In genomic region chr13:107275945-107276614, GRCh38 we compare ENCODE assay signal across 21 cellular contexts.
DNase-seq lines count a peak whose midpoint lies in the region; ATAC-seq and TF ChIP-seq lines count a peak whose summit lies in the region.
"Had no signal": no experiment of that assay in that cellular context is flagged by ENCODE, and none has a peak within 500 bp of the region (broad histone marks: within the 10 kb centered on the region; RNA-seq: fewer than 3 reads in every experiment).

No MANE protein-coding gene starts in this region.

- no peak for ATAC-seq in IMR-90 (ENCODE audit: low read depth)
- peak; percentile 71 for ATAC-seq in foreskin keratinocyte
- no peak for ATAC-seq in GM19023 (IDR thresholded peaks at IDR 0.05; ENCODE audit: unreplicated experiment)
- no peak for ATAC-seq in HG03565 (IDR thresholded peaks at IDR 0.05; ENCODE audit: unreplicated experiment)
- ATAC-seq: A549, HCT116 had no signal

- no peak for TF ChIP-seq RAD21 in IMR-90 (IDR thresholded peaks at IDR 0.05; ENCODE audit: low read length)

- no peak overlapping the region for H3K56ac ChIP-seq in IMR-90 (ENCODE audit: extremely low read depth, insufficient read depth, low read length)

- peak overlapping the region; percentile 42 for H2AK5ac ChIP-seq in IMR-90 (ENCODE audit: low read depth, low read length)
- H2AK5ac ChIP-seq in neuronal stem cell (ENCODE audit: low read depth, low read length): no peak overlapping the region

- H3K4me3 ChIP-seq in AG10803 (ENCODE audit: low read length) (no peak overlapping the region), IMR-90 (ENCODE audit: insufficient read depth, low read depth, low read length) (no peak overlapping the region), neuronal stem cell (ENCODE audit: low read length in 2 of 2) (no peak overlapping the region)
- H3K4me3 ChIP-seq: A549 had no signal

- peak overlapping the region; percentile 97 for H2BK20ac ChIP-seq in IMR-90 (ENCODE audit: low read depth, low read length)

- H3K27me3 ChIP-seq in IMR-90 (ENCODE audit: control insufficient read depth, insufficient read depth, low read length) (no peaks in the 10 kb centered on the region), foreskin keratinocyte (no peaks in the 10 kb centered on the region), neuronal stem cell (ENCODE audit: control insufficient read depth in 3 of 3, insufficient read depth in 3 of 3, low read depth in 1 of 3, low read length in 3 of 3) (no peaks in the 10 kb centered on the region)

- H3K36me3 ChIP-seq in IMR-90 (ENCODE audit: control insufficient read depth, insufficient read depth, low read length) (no peaks in the 10 kb centered on the region), neuronal stem cell (replicated peaks in 1 of 2; ENCODE audit: control insufficient read depth in 2 of 2, insufficient read depth in 2 of 2, low read length in 2 of 2) (no peaks in the 10 kb centered on the region)

- no TSS peak for BruUV-seq in IMR-90 (replicated peaks; lab: Mats Ljungman, UMichigan)

- H3K9ac ChIP-seq in IMR-90 (ENCODE audit: low read depth, low read length) (no peak overlapping the region), neuronal stem cell (ENCODE audit: low read depth, low read length, poor library complexity) (no peak overlapping the region)

- H3K4ac ChIP-seq in IMR-90 (ENCODE audit: low read depth, low read length) (peak overlapping the region; percentile 81), neuronal stem cell (ENCODE audit: low read length) (no peak overlapping the region)

- H4K20me1 ChIP-seq in IMR-90 (ENCODE audit: insufficient read depth, low read length): no peaks in the 10 kb centered on the region

- H4K5ac ChIP-seq in IMR-90 (ENCODE audit: low read depth, low read length): peak overlapping the region; percentile 78

- dilution Hi-C loops in IMR-90 (cut with HindIII; ENCODE audit: low sequenced_read_pairs, unreplicated experiment): no loop called here

- no peaks in the 10 kb centered on the region for H3K9me3 ChIP-seq in IMR-90 (ENCODE audit: control insufficient read depth, insufficient read depth, low read length)
- no peaks in the 10 kb centered on the region for H3K9me3 ChIP-seq in neuronal stem cell (replicated peaks in 1 of 2; ENCODE audit: control insufficient read depth in 2 of 2, insufficient read depth in 1 of 2, low read depth in 1 of 2, low read length in 2 of 2)
- H3K9me3 ChIP-seq: A549 had no signal

- peaks cover 9% of the 10 kb centered on the region for H3K4me1 ChIP-seq in IMR-90 (ENCODE audit: control insufficient read depth, insufficient read depth, low read length)
- no peaks in the 10 kb centered on the region for H3K4me1 ChIP-seq in foreskin keratinocyte
- H3K4me1 ChIP-seq in neuronal stem cell (ENCODE audit: control insufficient read depth in 2 of 2, insufficient read depth in 1 of 2, low read depth in 1 of 2, low read length in 2 of 2): peaks cover 0 to 2% of the 10 kb centered on the region in 2 donors
- H3K4me1 ChIP-seq: A549 had no signal

- H3K4me2 ChIP-seq in IMR-90 (ENCODE audit: low read depth, low read length) (no peak overlapping the region), neuronal stem cell (ENCODE audit: insufficient read depth, low read length, poor library complexity, severe bottlenecking) (no peak overlapping the region)
- H3K4me2 ChIP-seq: A549 had no signal

- in situ Hi-C loops in IMR-90 (cut with MboI; ENCODE audit: low sequenced_read_pairs): no loop called here

- H2AK9ac ChIP-seq in IMR-90 (replicated peaks; ENCODE audit: low read depth, low read length, poor library complexity): no peak overlapping the region

- H2BK5ac ChIP-seq in IMR-90 (ENCODE audit: low read depth, low read length, poor library complexity, severe bottlenecking) (peak overlapping the region; percentile 62), neuronal stem cell (ENCODE audit: low read length) (no peak overlapping the region)

- H4K8ac ChIP-seq in IMR-90 (ENCODE audit: low read depth in 2 of 2, low read length in 2 of 2) (peak overlapping the region in 1 of 2 experiments; percentile 79; a peak in 2 of 4 replicates), neuronal stem cell (ENCODE audit: low read depth, low read length) (no peak overlapping the region)

- WGBS in IMR-90 (ENCODE audit: extremely low coverage in 2 of 2, insufficient read length in 1 of 2), 2 experiments: no CpG with 5 or more reads among the region's 6 CpGs
- WGBS in neuronal stem cell (ENCODE audit: extremely low coverage in 2 of 2, insufficient read length in 2 of 2, insufficient replicate concordance in 1 of 2), 2 donors: no CpG with 5 or more reads among the region's 6 CpGs

- H3K79me1 ChIP-seq in IMR-90 (ENCODE audit: low read depth in 1 of 2, low read length in 2 of 2) (peaks cover 20 to 28% of the 10 kb centered on the region in 2 experiments), neuronal stem cell (ENCODE audit: low read depth, low read length) (no peaks in the 10 kb centered on the region)

- H2BK120ac ChIP-seq in IMR-90 (ENCODE audit: low read depth, low read length): peak overlapping the region; percentile 92; the same call in 1 of the 2 replicates
- no peak overlapping the region for H2BK120ac ChIP-seq in neuronal stem cell (ENCODE audit: low read depth, low read length)

- peak overlapping the region; percentile 94 for H3K18ac ChIP-seq in IMR-90 (ENCODE audit: low read depth, low read length)
- no peak overlapping the region for H3K18ac ChIP-seq in neuronal stem cell (ENCODE audit: low read length)

- peak overlapping the region; percentile 48 for H2AFZ ChIP-seq in IMR-90 (replicated peaks; ENCODE audit: low read length, poor library complexity)
- H2AFZ ChIP-seq in neuronal stem cell (ENCODE audit: low read length): no peak overlapping the region

- intact Hi-C loops in IMR-90 (cut with micrococcal nuclease): no loop called here

- peaks cover 2% of the 10 kb centered on the region; the same call in 1 of the 2 replicates for H3K9me1 ChIP-seq in IMR-90 (ENCODE audit: insufficient read depth, low read length)

- POLR2A ChIA-PET in IMR-90 (lab: Charles Lee; ENCODE audit: unreplicated experiment): interaction anchor here (1.8 kb wide), 1 partner anchor 18 kb away, joined by 7 read pairs; no protein-coding TSS in a partner anchor

- TF ChIP-seq CTCF in AG10803 (conservative IDR thresholded peaks at IDR 0.05; ENCODE audit: low read length): no peak
- TF ChIP-seq CTCF in IMR-90 (conservative IDR thresholded peaks at IDR 0.05; ENCODE audit: low read depth, low read length): no peak
- TF ChIP-seq CTCF in foreskin keratinocyte (conservative IDR thresholded peaks at IDR 0.05): no peak

- H4K91ac ChIP-seq in IMR-90 (ENCODE audit: insufficient read depth, low read depth, low read length): peak overlapping the region; percentile 66
- H4K91ac ChIP-seq in neuronal stem cell (ENCODE audit: low read depth, low read length, poor library complexity): no peak overlapping the region

- H3K23ac ChIP-seq in IMR-90 (ENCODE audit: low read depth, low read length) (0 out of 2 replicates have a peak overlapping the region, but pooled peaks have one; percentile 46), neuronal stem cell (ENCODE audit: low read depth, low read length, poor library complexity) (no peak overlapping the region)

- H3K27ac ChIP-seq in IMR-90 (ENCODE audit: insufficient read depth, low read length): no peak overlapping the region
- no peak overlapping the region for H3K27ac ChIP-seq in foreskin keratinocyte
- H3K27ac ChIP-seq in neuronal stem cell (replicated peaks; ENCODE audit: low read length): no peak overlapping the region
- H3K27ac ChIP-seq: A549 had no signal

- TF ChIP-seq POLR2A in IMR-90 (IDR thresholded peaks at IDR 0.05; ENCODE audit: low read depth, low read length): no peak

- DNase-seq in AG10803 (ENCODE audit: low read depth): peak; percentile 12
- no peak for DNase-seq in IMR-90
- DNase-seq in dermis blood vessel endothelial cell: peak; percentile 58
- DNase-seq in foreskin keratinocyte: peak; percentile 50 to 70
- no peak for DNase-seq in HT-29 (ENCODE audit: low spot score)
- DNase-seq in neuronal stem cell (ENCODE audit: low spot score): no peak
- DNase-seq: AML-193, DMS 273 treated with DMSO at 0.1 percent for 48 hours, DND-41, KBM-7, MV-4-11, NCI-H1694 treated with DMSO at 0.1 percent for 48 hours, NCI-H2107, NCI-H510A, NCI-H748 treated with DMSO at 0.1 percent for 48 hours, OCI-M1, SHP77 treated with DMSO at 0.1 percent for 48 hours had no signal

- CTCF ChIA-PET in IMR-90 (lab: Yijun Ruan, JAX): interaction anchor here (0.8 kb wide), 1 partner anchor 14 kb away, joined by 3 read pairs; no protein-coding TSS in a partner anchor

- H2BK12ac ChIP-seq in neuronal stem cell (ENCODE audit: low read length): no peak overlapping the region

- H3K14ac ChIP-seq in IMR-90 (replicated peaks; ENCODE audit: low read depth, low read length): peak overlapping the region; percentile 89; the same call in 1 of the 2 replicates
- H3K14ac ChIP-seq in neuronal stem cell (ENCODE audit: low read length): no peak overlapping the region

- H2BK15ac ChIP-seq in IMR-90 (ENCODE audit: low read depth, low read length) (peak overlapping the region; percentile 63; the same call in 1 of the 3 replicates), neuronal stem cell (ENCODE audit: low read length) (no peak overlapping the region)

TF ChIP-seq in IMR-90, 13 proteins besides CTCF, POLR2A, EP300 and RAD21 (continues in another document):
- TF ChIP-seq FOS (IDR thresholded peaks at IDR 0.05; ENCODE audit: low read depth, low read length) (no peak), CEBPB (IDR thresholded peaks at IDR 0.05; ENCODE audit: low read depth, low read length) (no peak), SMC3 (IDR thresholded peaks at IDR 0.05; ENCODE audit: low read depth, low read length) (no peak), ELK1 (IDR thresholded peaks at IDR 0.05; ENCODE audit: borderline replicate concordance, low read depth, low read length) (no peak), RCOR1 (IDR thresholded peaks at IDR 0.05; ENCODE audit: insufficient replicate concordance, low read length) (no peak), CHD1 (IDR thresholded peaks at IDR 0.05; ENCODE audit: low read depth, low read length) (no peak), MXI1 (IDR thresholded peaks at IDR 0.05; ENCODE audit: borderline replicate concordance, low read depth, low read length) (no peak), RFX5 (IDR thresholded peaks at IDR 0.05; ENCODE audit: low read depth, low read length) (no peak), MAFK (IDR thresholded peaks at IDR 0.05; ENCODE audit: low read depth, low read length) (no peak), BHLHE40 (IDR thresholded peaks at IDR 0.05; ENCODE audit: low read depth, low read length) (no peak), MAZ (IDR thresholded peaks at IDR 0.05; ENCODE audit: borderline replicate concordance, low read depth, low read length) (no peak)

Comparison
In these comparisons a context has a peak if more than half of its experiments do, and no peak if none do; other contexts are left out.
1. DNase-seq: peak in AG10803 (single experiment), dermis blood vessel endothelial cell (single experiment) and foreskin keratinocyte (2 of 2); none in IMR-90 (single experiment), HT-29 (single experiment) and neuronal stem cell (single experiment).